9 cellular contexts compared by ENCODE assay signal in the genomic region with DNA sequence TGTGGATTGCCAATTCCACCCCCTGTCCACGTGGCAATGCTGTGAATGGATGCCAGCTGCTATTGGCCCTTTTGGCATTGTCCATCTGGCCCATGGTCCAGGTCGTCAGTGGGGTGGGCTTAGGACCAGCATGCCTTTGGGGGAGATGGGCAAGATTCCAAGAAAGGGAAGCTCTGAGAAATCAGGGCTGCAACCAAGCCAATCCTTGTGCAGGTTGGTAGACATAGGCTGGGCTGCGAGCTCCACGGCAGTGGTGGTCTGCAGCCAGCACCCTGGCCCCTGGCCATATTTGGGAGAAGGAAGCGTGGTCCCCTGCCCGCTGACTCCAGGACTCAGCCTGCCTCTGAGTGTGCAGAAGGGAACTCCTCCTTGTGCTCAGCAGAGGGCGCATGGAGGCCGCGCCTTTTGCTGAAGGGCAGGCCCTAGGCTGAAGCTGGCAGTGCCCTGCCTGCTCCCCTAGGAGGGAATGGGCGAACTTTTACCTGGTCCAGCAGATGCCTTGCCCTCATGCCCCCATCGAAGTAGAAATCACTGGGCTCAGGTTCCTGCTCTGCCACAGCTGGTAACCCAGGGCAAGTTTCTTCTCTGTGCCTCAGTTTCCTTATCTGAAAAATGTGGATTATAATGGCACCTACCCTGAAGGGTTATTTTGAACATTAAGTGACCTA. TPM values are rescaled to one million over a fixed set of nuclear protein-coding genes. Genes with fewer than 3 reads are reported as not detected.
A peak's percentile ranks its signal among the peaks of the same experiment; 100 is the strongest.
DNase-seq lines count a peak whose midpoint lies in the region; ATAC-seq and TF ChIP-seq lines count a peak whose summit lies in the region.
"Had no signal": no experiment of that assay in that cellular context is flagged by ENCODE, and none has a peak within 500 bp of the region (broad histone marks: within the 10 kb centered on the region; RNA-seq: fewer than 3 reads in every experiment).

No MANE protein-coding gene starts in this region.

- H3K9me3 Mint-ChIP-seq in CD8-positive, alpha-beta memory T cell: no peaks in the 10 kb centered on the region
- no peaks in the 10 kb centered on the region for H3K9me3 Mint-ChIP-seq in naive thymus-derived CD8-positive, alpha-beta T cell
- H3K9me3 Mint-ChIP-seq in type B pancreatic cell: no peaks in the 10 kb centered on the region

- H3K4me1 ChIP-seq in CD8-positive, alpha-beta memory T cell (ENCODE audit: insufficient read depth, low read length): peaks cover 8% of the 10 kb centered on the region

- no peak overlapping the region for H3K27ac ChIP-seq in CD8-positive, alpha-beta memory T cell (ENCODE audit: low read depth, low read length)
- H3K27ac ChIP-seq: SK-N-MC had no signal

- H3K27me3 Mint-ChIP-seq in CD8-positive, alpha-beta memory T cell: peaks cover 24 to 66% of the 10 kb centered on the region in 2 donors
- peaks cover 26 to 89% (median 56%) of the 10 kb centered on the region in 5 donors for H3K27me3 Mint-ChIP-seq in naive thymus-derived CD8-positive, alpha-beta T cell
- peaks cover 45% of the 10 kb centered on the region for H3K27me3 Mint-ChIP-seq in type B pancreatic cell

- DNase-seq in CD8-positive, alpha-beta memory T cell: peak; percentile 29 to 66 (median 34)
- DNase-seq in GM19238 (ENCODE audit: insufficient read length, low spot score): peak; percentile 64
- DNase-seq in NCI-H748 treated with DMSO at 0.1 percent for 48 hours (lab: John Stamatoyannopoulos, UW): peak; percentile 14
- DNase-seq in activated CD8-positive, alpha-beta memory T cell treated with anti-CD3 and anti-CD28 coated beads for 4 hours (ENCODE audit: low read depth in 2 of 2): peak; percentile 22 to 26
- DNase-seq in naive thymus-derived CD8-positive, alpha-beta T cell: peak; percentile 25 to 75 (median 46)
- DNase-seq in type B pancreatic cell (ENCODE audit: extremely low spot score, unreplicated experiment): no peak

- TF ChIP-seq CTCF in type B pancreatic cell (conservative IDR thresholded peaks at IDR 0.05): peak; percentile 81

- no peak overlapping the region for H3K4me3 Mint-ChIP-seq in CD8-positive, alpha-beta memory T cell
- H3K4me3 Mint-ChIP-seq in naive thymus-derived CD8-positive, alpha-beta T cell: no peak overlapping the region
- no peak overlapping the region for H3K4me3 Mint-ChIP-seq in type B pancreatic cell

- no peaks in the 10 kb centered on the region for H3K9me3 ChIP-seq in CD8-positive, alpha-beta memory T cell (ENCODE audit: low read length)

- no peak overlapping the region for H3K4me3 ChIP-seq in CD8-positive, alpha-beta memory T cell (ENCODE audit: low read length)
- H3K4me3 ChIP-seq: SK-N-MC had no signal

- peaks cover 0 to 4% (median 0%) of the 10 kb centered on the region in 3 donors for H3K36me3 Mint-ChIP-seq in CD8-positive, alpha-beta memory T cell
- H3K36me3 Mint-ChIP-seq in naive thymus-derived CD8-positive, alpha-beta T cell: no peaks in the 10 kb centered on the region
- no peaks in the 10 kb centered on the region for H3K36me3 Mint-ChIP-seq in type B pancreatic cell

- H3K27ac Mint-ChIP-seq in CD8-positive, alpha-beta memory T cell: no peak overlapping the region
- no peak overlapping the region for H3K27ac Mint-ChIP-seq in naive thymus-derived CD8-positive, alpha-beta T cell
- H3K27ac Mint-ChIP-seq in type B pancreatic cell: no peak overlapping the region

- H3K4me1 Mint-ChIP-seq in CD8-positive, alpha-beta memory T cell: peaks cover 4 to 13% (median 4%) of the 10 kb centered on the region in 3 donors
- peaks cover 5 to 14% (median 9%) of the 10 kb centered on the region in 4 donors for H3K4me1 Mint-ChIP-seq in naive thymus-derived CD8-positive, alpha-beta T cell
- H3K4me1 Mint-ChIP-seq in type B pancreatic cell (ENCODE audit: unreplicated experiment): no peaks in the 10 kb centered on the region

- CTCF ChIA-PET in CD8-positive, alpha-beta memory T cell (lab: Charles Lee): interaction anchor here (0.8 to 5.7 kb wide), 13 partner anchors 10 to 320 kb away, joined by 3 to 29 read pairs (median 4); a partner anchor contains a TSS

- H3K27me3 ChIP-seq in CD8-positive, alpha-beta memory T cell (ENCODE audit: insufficient read depth, low read length, poor library complexity, severe bottlenecking): peaks cover 20% of the 10 kb centered on the region

- ATAC-seq in HG03439 (IDR thresholded peaks at IDR 0.05; ENCODE audit: unreplicated experiment): peak; percentile 54
- ATAC-seq in esophagus mucosa: peak; percentile 68
- ATAC-seq in naive thymus-derived CD8-positive, alpha-beta T cell: peak; percentile 84 to 93

- POLR2A ChIA-PET in CD8-positive, alpha-beta memory T cell (lab: Charles Lee): no interaction called here
- POLR2A ChIA-PET in naive thymus-derived CD8-positive, alpha-beta T cell (lab: Charles Lee): no interaction called here

- H3K36me3 ChIP-seq in CD8-positive, alpha-beta memory T cell (ENCODE audit: insufficient read depth, low read length): no peaks in the 10 kb centered on the region

RNA-seq across cellular contexts. Expression of a gene that starts 5.4 kb away (rescaled TPM):
- total RNA-seq in CD8-positive, alpha-beta memory T cell: 1 to 10 TPM; 8.8 to 9.3 TPM
- polyA plus RNA-seq in CD8-positive, alpha-beta memory T cell: 0.14 TPM
- 16.1 TPM for total RNA-seq in esophagus mucosa
- under 1 TPM in 1 of 2 experiments, not detected in 1; 0.52 TPM for total RNA-seq in naive thymus-derived CD8-positive, alpha-beta T cell
- polyA plus RNA-seq in naive thymus-derived CD8-positive, alpha-beta T cell: 1 to 10 TPM in 1 of 3 donors, under 1 TPM in 1, not detected in 1; 0.63 to 1.8 TPM
- 12.4 and 16.0 TPM in 2 replicates for total RNA-seq in type B pancreatic cell (ENCODE audit: low replicate concordance)

RNA-seq across cellular contexts. Expression of a gene that starts 24.7 kb away (rescaled TPM):
- total RNA-seq in CD8-positive, alpha-beta memory T cell: under 1 TPM; 0.57 to 0.82 TPM
- not detected for polyA plus RNA-seq in CD8-positive, alpha-beta memory T cell
- total RNA-seq in esophagus mucosa (not detected), type B pancreatic cell (ENCODE audit: low replicate concordance) (0.71 and 0.97 TPM in 2 replicates)
- total RNA-seq in naive thymus-derived CD8-positive, alpha-beta T cell: not detected
- not detected for polyA plus RNA-seq in naive thymus-derived CD8-positive, alpha-beta T cell
